In genomic region chr1:159779403-159779851, GRCh38 we compare ENCODE assay signal across 14 cellular contexts. TPM values are rescaled to one million over a fixed set of nuclear protein-coding genes. Genes with fewer than 3 reads are reported as not detected.
A peak's percentile ranks its signal among the peaks of the same experiment; 100 is the strongest.
DNase-seq lines count a peak whose midpoint lies in the region; ATAC-seq, FAIRE-seq and TF ChIP-seq lines count a peak whose summit lies in the region.
"Had no signal": no experiment of that assay in that cellular context is flagged by ENCODE, and none has a peak within 500 bp of the region (broad histone marks: within the 10 kb centered on the region; RNA-seq: fewer than 3 reads in every experiment).

No MANE protein-coding gene starts in this region.

- no TSS peak for BruUV-seq in MCF 10A (replicated peaks; lab: Mats Ljungman, UMichigan)

- peak overlapping the region; percentile 71 for H3K27ac Mint-ChIP-seq in MCF 10A (ENCODE audit: low read depth, unreplicated experiment)
- H3K27ac Mint-ChIP-seq: activated CD8-positive, alpha-beta T cell treated with anti-CD3 and anti-CD28 coated beads for 36 hours had no signal

- no peak overlapping the region for H4K5ac ChIP-seq in mesendoderm (ENCODE audit: low read length)

- H3K27ac ChIP-seq in right cardiac atrium (ENCODE audit: low read length) (peak overlapping the region; percentile 35), mesendoderm (ENCODE audit: low read depth, low read length) (no peak overlapping the region)

- WGBS in right cardiac atrium, result 73% methylated on average over 2 of the region's 2 CpGs
- no CpG with 5 or more reads among the region's 2 CpGs for WGBS in mesendoderm (ENCODE audit: extremely low coverage, insufficient coverage, low lambda C conversion rate)

- H3K36me3 Mint-ChIP-seq in MCF 10A (ENCODE audit: insufficient read depth, unreplicated experiment), result peaks cover 29% of the 10 kb centered on the region

- H2AK5ac ChIP-seq in mesendoderm (ENCODE audit: low read length), result no peak overlapping the region

- no peak overlapping the region for H3K4me3 ChIP-seq in right cardiac atrium (ENCODE audit: low read length)
- H3K4me3 ChIP-seq in mesendoderm (ENCODE audit: low read length), result no peak overlapping the region

- ATAC-seq in right cardiac atrium (no peak), left ventricle myocardium superior (no peak)
- ATAC-seq: activated CD8-positive, alpha-beta T cell treated with anti-CD3 and anti-CD28 coated beads for 36 hours; stimulated activated naive CD8-positive, alpha-beta T cell treated with anti-CD3 and anti-CD28 coated beads, Interleukin-15, amount 100 ng/mL, for 72 hours had no signal

- H3K4me2 ChIP-seq in mesendoderm (ENCODE audit: low read length), result no peak overlapping the region

- no peak overlapping the region for H2BK5ac ChIP-seq in mesendoderm (ENCODE audit: low read length)

- H4K8ac ChIP-seq in mesendoderm (ENCODE audit: low read depth, low read length), result no peak overlapping the region

- H3K4me1 ChIP-seq in right cardiac atrium (ENCODE audit: control insufficient read depth, insufficient read depth, low read length) (peaks cover 2% of the 10 kb centered on the region), mesendoderm (ENCODE audit: control insufficient read depth, low read depth, low read length) (peaks cover 10% of the 10 kb centered on the region)

- H3K23ac ChIP-seq in mesendoderm (ENCODE audit: low read length), result no peak overlapping the region

- CTCF ChIA-PET in MCF 10A (lab: Yijun Ruan, JAX), result interaction anchor here (0.7 to 8.1 kb wide), 9 partner anchors 11 to 647 kb away, joined by 3 to 255 read pairs (median 39); no protein-coding TSS in a partner anchor

- peak overlapping the region; percentile 87 for H3K4me3 Mint-ChIP-seq in MCF 10A (ENCODE audit: unreplicated experiment)

- H3K27me3 Mint-ChIP-seq in MCF 10A (ENCODE audit: insufficient read depth, unreplicated experiment), result no peaks in the 10 kb centered on the region
- H3K27me3 Mint-ChIP-seq: activated CD8-positive, alpha-beta T cell treated with anti-CD3 and anti-CD28 coated beads for 36 hours; stimulated activated naive CD8-positive, alpha-beta T cell treated with anti-CD3 and anti-CD28 coated beads, Interleukin-15, amount 100 ng/mL, for 72 hours had no signal

- peaks cover 71% of the 10 kb centered on the region for H3K4me1 Mint-ChIP-seq in MCF 10A (ENCODE audit: insufficient read depth, unreplicated experiment)

- H3K79me2 ChIP-seq in mesendoderm (ENCODE audit: control insufficient read depth, insufficient read depth, low read length), result no peaks in the 10 kb centered on the region

- no peak for TF ChIP-seq CTCF in MCF 10A (IDR thresholded peaks at IDR 0.05; ENCODE audit: unreplicated experiment)

- H3K36me3 ChIP-seq in mesendoderm (ENCODE audit: control insufficient read depth, insufficient read depth, low read length), result no peaks in the 10 kb centered on the region

- H3K56ac ChIP-seq in mesendoderm (ENCODE audit: low read length), result peak overlapping the region; percentile 45

- H3K9ac ChIP-seq in mesendoderm (ENCODE audit: low read length), result no peak overlapping the region

- peaks cover 2% of the 10 kb centered on the region for H3K79me1 ChIP-seq in mesendoderm (ENCODE audit: low read length)

- H2BK15ac ChIP-seq in mesendoderm (replicated peaks; ENCODE audit: low read depth), result no peak overlapping the region

- no peak for DNase-seq in right cardiac atrium
- DNase-seq in left ventricle myocardium superior, result no peak
- peak; percentile 100 for DNase-seq in MCF 10A (ENCODE audit: unreplicated experiment)
- no peak for DNase-seq in mesendoderm
- DNase-seq in GM19239 (ENCODE audit: insufficient read length, low spot score), result no peak
- DNase-seq in GOT3 (lab: John Stamatoyannopoulos, UW), result no peak
- no peak for DNase-seq in stimulated activated CD4-positive, alpha-beta T cell treated with anti-CD3 and anti-CD28 coated beads, Interleukin-4, amount 100 ng/mL, for 4 hours
- no peak for DNase-seq in OCI-M2 (lab: John Stamatoyannopoulos, UW; ENCODE audit: unreplicated experiment)
- DNase-seq: activated CD8-positive, alpha-beta T cell treated with anti-CD3 and anti-CD28 coated beads for 36 hours; COR-L47; NCI-H1930; stimulated activated naive CD8-positive, alpha-beta T cell treated with anti-CD3 and anti-CD28 coated beads, Interleukin-15, amount 100 ng/mL, for 72 hours had no signal

- POLR2A ChIA-PET in MCF 10A (lab: Yijun Ruan, JAX), result interaction anchor here (0.6 to 1.9 kb wide), 12 partner anchors 11 to 616 kb away, joined by 3 to 8 read pairs (median 4); partner anchors contain the start of genes PIGM and TAGLN2

- no peak overlapping the region for H3K18ac ChIP-seq in mesendoderm (ENCODE audit: low read length)

- no peaks in the 10 kb centered on the region for H3K9me3 ChIP-seq in right cardiac atrium (ENCODE audit: control insufficient read depth, low read length)

- no peak for FAIRE-seq in GM19239 (lab: Jason Lieb, UNC)
- FAIRE-seq: colon, GM18507 had no signal

- intact Hi-C loops in right cardiac atrium (cut with DNase I), result no loop called here
- intact Hi-C loops in left ventricle myocardium superior (cut with micrococcal nuclease), result no loop called here
- intact Hi-C loops in MCF 10A (cut with micrococcal nuclease), result loop anchor here (1.0 to 10.0 kb wide), 3 partner anchors 375 to 565 kb away; no protein-coding TSS in a partner anchor

- no peaks in the 10 kb centered on the region for H3K27me3 ChIP-seq in right cardiac atrium (ENCODE audit: control insufficient read depth, insufficient read depth)
- H3K27me3 ChIP-seq in mesendoderm (ENCODE audit: insufficient read depth, low read length, poor library complexity), result no peaks in the 10 kb centered on the region

- H2BK120ac ChIP-seq in mesendoderm (ENCODE audit: low read depth, low read length), result no peak overlapping the region

- no peak overlapping the region for H3K4ac ChIP-seq in mesendoderm (ENCODE audit: low read depth, low read length)

- H3K9me3 Mint-ChIP-seq in MCF 10A (ENCODE audit: unreplicated experiment), result no peaks in the 10 kb centered on the region
- H3K9me3 Mint-ChIP-seq: activated CD8-positive, alpha-beta T cell treated with anti-CD3 and anti-CD28 coated beads for 36 hours; stimulated activated naive CD8-positive, alpha-beta T cell treated with anti-CD3 and anti-CD28 coated beads, Interleukin-15, amount 100 ng/mL, for 72 hours had no signal

RNA-seq across cellular contexts. Expression of gene DUSP23, which starts 1.3 kb away (rescaled TPM):
- total RNA-seq in right cardiac atrium (10 to 100 TPM; 20.7 to 27.8 (median 23.3) TPM), left ventricle myocardium superior (18.7 TPM), MCF 10A (2022) (119 and 178 TPM in 2 replicates)
- 43.7 TPM for polyA plus RNA-seq in right cardiac atrium
- 95.7 TPM for polyA plus RNA-seq in mesendoderm (2013, experiment 1 of 2)
- polyA plus RNA-seq in mesendoderm (2013, experiment 2 of 2), result 94.8 TPM

RNA-seq across cellular contexts. Expression of gene FCRL6, which starts 22.7 kb away (rescaled TPM):
- total RNA-seq in right cardiac atrium (under 1 TPM in 2 of 4 donors, not detected in 2; 0.50 to 0.54 TPM), left ventricle myocardium superior (0.82 TPM), MCF 10A (2022) (not detected in 2 replicates)
- 0.11 TPM for polyA plus RNA-seq in right cardiac atrium
- not detected for polyA plus RNA-seq in mesendoderm (2013, experiment 1 of 2)
- not detected for polyA plus RNA-seq in mesendoderm (2013, experiment 2 of 2)

RNA-seq across cellular contexts. Expression of gene SLAMF8, which starts 47.2 kb away (rescaled TPM):
- 1 to 10 TPM; 1.7 to 4.5 (median 2.3) TPM for total RNA-seq in right cardiac atrium
- polyA plus RNA-seq in right cardiac atrium, result 0.52 TPM
- 2.4 TPM for total RNA-seq in left ventricle myocardium superior
- not detected in 2 replicates for total RNA-seq in MCF 10A (2022)
- not detected for polyA plus RNA-seq in mesendoderm (2013, experiment 1 of 2)
- polyA plus RNA-seq in mesendoderm (2013, experiment 2 of 2), result not detected
